In the genomic region with DNA sequence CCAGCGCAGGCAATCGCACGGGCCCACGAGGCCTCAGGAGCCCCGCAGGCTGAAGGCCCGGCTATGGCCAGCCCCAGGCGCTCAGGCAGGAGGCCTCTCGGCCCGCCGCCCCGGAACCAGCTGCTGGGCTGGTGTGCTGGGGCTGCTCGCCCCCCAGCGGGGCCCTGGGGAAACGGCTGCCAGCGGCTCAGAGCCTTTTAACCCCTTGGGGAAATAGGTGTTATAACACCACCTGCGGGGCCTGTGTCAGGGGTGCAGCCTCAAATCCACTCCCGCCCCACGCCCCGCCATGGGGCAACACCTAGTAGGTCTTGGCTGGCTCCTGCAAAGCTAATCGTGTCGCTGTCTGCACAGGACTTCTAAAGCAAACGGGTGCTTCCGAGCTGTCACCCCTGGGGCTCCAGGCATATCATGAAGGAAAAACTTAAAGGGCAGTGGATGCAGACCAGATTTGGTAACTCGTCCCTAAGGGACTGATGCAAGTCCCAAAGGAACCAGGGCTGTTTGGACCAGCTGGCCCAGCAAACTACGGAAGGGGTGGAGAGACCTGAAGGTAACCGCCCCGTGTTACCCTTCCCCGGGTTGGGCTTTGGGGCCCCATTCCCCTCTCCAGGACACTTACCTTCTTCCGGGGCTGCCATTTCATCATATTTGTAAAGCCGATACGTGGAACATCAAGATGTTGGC, we compare ENCODE assay signal across 8 cellular contexts.
A peak's percentile ranks its signal among the peaks of the same experiment; 100 is the strongest.
DNase-seq lines count a peak whose midpoint lies in the region; ATAC-seq and TF ChIP-seq lines count a peak whose summit lies in the region.

No MANE protein-coding gene starts in this region.

- CTCF ChIA-PET in OCI-LY7 (lab: Charles Lee; ENCODE audit: unreplicated experiment), result no interaction called here

- H3K4me1 Mint-ChIP-seq in activated T-helper 17 cell treated with anti-CD3 and anti-CD28 coated beads, Interleukin-2, amount 50 U/mL, for 72 hours, result no peaks in the 10 kb centered on the region

- H2AFZ ChIP-seq in OCI-LY7 (ENCODE audit: low read length) (no peak overlapping the region), fibroblast of lung (ENCODE audit: low read length) (peak overlapping the region; percentile 67)

- peak; percentile 63 for DNase-seq in OCI-LY7 (ENCODE audit: low spot score)
- DNase-seq in fibroblast of lung (ENCODE audit: low read depth in 2 of 2), result peak; percentile 75 to 80
- DNase-seq in stimulated activated CD8-positive, alpha-beta memory T cell treated with anti-CD3 and anti-CD28 coated beads, Interleukin-7, amount 100 ng/mL, for 1 hour (ENCODE audit: low read depth in 2 of 2), result peak; percentile 12 to 16

- no peaks in the 10 kb centered on the region for H3K27me3 ChIP-seq in fibroblast of lung (ENCODE audit: control insufficient read depth, insufficient read depth, low read length)
- H3K27me3 ChIP-seq in muscle layer of duodenum (ENCODE audit: low read depth, low read length), result no peaks in the 10 kb centered on the region

- H3K36me3 Mint-ChIP-seq in activated T-helper 17 cell treated with anti-CD3 and anti-CD28 coated beads, Interleukin-2, amount 50 U/mL, for 72 hours (ENCODE audit: low read depth), result no peaks in the 10 kb centered on the region

- peak overlapping the region; percentile 68 for H3K4me3 Mint-ChIP-seq in activated T-helper 17 cell treated with anti-CD3 and anti-CD28 coated beads, Interleukin-2, amount 50 U/mL, for 72 hours

- no peaks in the 10 kb centered on the region for H3K36me3 ChIP-seq in OCI-LY7 (ENCODE audit: insufficient read depth, low read length)
- no peaks in the 10 kb centered on the region for H3K36me3 ChIP-seq in fibroblast of lung (ENCODE audit: control insufficient read depth, insufficient read depth, low read length)
- no peaks in the 10 kb centered on the region for H3K36me3 ChIP-seq in muscle layer of duodenum (ENCODE audit: control insufficient read depth in 1 of 2, insufficient read depth in 2 of 2, low read length in 2 of 2)

- BruUV-seq in OCI-LY7 (replicated peaks; lab: Mats Ljungman, UMichigan), result no TSS peak

- H3K27me3 Mint-ChIP-seq in activated T-helper 17 cell treated with anti-CD3 and anti-CD28 coated beads, Interleukin-2, amount 50 U/mL, for 72 hours, result peaks cover 32% of the 10 kb centered on the region

- H3K9me3 ChIP-seq in OCI-LY7 (ENCODE audit: low read length) (no peaks in the 10 kb centered on the region), fibroblast of lung (ENCODE audit: control insufficient read depth, insufficient read depth, low read depth, low read length) (no peaks in the 10 kb centered on the region), muscle layer of duodenum (ENCODE audit: control insufficient read depth in 1 of 2, low read length in 2 of 2) (no peaks in the 10 kb centered on the region)

- no peaks in the 10 kb centered on the region for H3K4me1 ChIP-seq in OCI-LY7 (ENCODE audit: insufficient read depth, low read length, poor library complexity, severe bottlenecking)
- H3K4me1 ChIP-seq in fibroblast of lung (ENCODE audit: control insufficient read depth, extremely low read depth, insufficient read depth, low read length), result peaks cover 20% of the 10 kb centered on the region
- H3K4me1 ChIP-seq in muscle layer of duodenum (ENCODE audit: control insufficient read depth in 1 of 2, insufficient read depth in 2 of 2, low read length in 2 of 2), result peaks cover 3 to 16% of the 10 kb centered on the region in 2 donors

- H3K79me2 ChIP-seq in OCI-LY7 (ENCODE audit: insufficient read depth, low read depth, low read length) (no peaks in the 10 kb centered on the region), fibroblast of lung (ENCODE audit: control insufficient read depth, insufficient read depth, low read length) (no peaks in the 10 kb centered on the region)

- peak overlapping the region; percentile 37 for H3K4me2 ChIP-seq in OCI-LY7 (ENCODE audit: low read length)
- H3K4me2 ChIP-seq in fibroblast of lung (ENCODE audit: extremely low read depth, insufficient read depth, low read length), result peak overlapping the region; percentile 93

- intact Hi-C loops in OCI-LY7 (cut with micrococcal nuclease; ENCODE audit: unreplicated experiment), result loop anchor here (5.0 kb wide), 1 partner anchor 420 kb away; no protein-coding TSS in a partner anchor

- H4K20me1 ChIP-seq in OCI-LY7 (ENCODE audit: insufficient read depth, low read length) (no peaks in the 10 kb centered on the region; the same call in 1 of the 2 replicates), fibroblast of lung (ENCODE audit: control insufficient read depth, extremely low read depth, insufficient read depth, low read length) (peaks cover 1% of the 10 kb centered on the region)

- no peaks in the 10 kb centered on the region for H3K9me3 Mint-ChIP-seq in activated T-helper 17 cell treated with anti-CD3 and anti-CD28 coated beads, Interleukin-2, amount 50 U/mL, for 72 hours

- no peak overlapping the region for H3K4me3 ChIP-seq in OCI-LY7 (ENCODE audit: low read depth, low read length, poor library complexity, severe bottlenecking)
- peak overlapping the region; percentile 46 to 79 (median 66) for H3K4me3 ChIP-seq in fibroblast of lung (replicated peaks in 1 of 4; ENCODE audit: control extremely low read depth in 1 of 4, insufficient read depth in 1 of 4, low read depth in 3 of 4, low read length in 4 of 4)
- H3K4me3 ChIP-seq in muscle layer of duodenum (ENCODE audit: low read depth in 1 of 2, low read length in 2 of 2), result peak overlapping the region; percentile 80 to 81

- POLR2A ChIA-PET in OCI-LY7 (lab: Charles Lee), result interaction anchor here (0.6 kb wide), 1 partner anchor 12 kb away, joined by 3 read pairs; no protein-coding TSS in a partner anchor

- ATAC-seq in GM19043 (IDR thresholded peaks at IDR 0.05; ENCODE audit: low read depth, unreplicated experiment) (peak; percentile 53), HG03196 (IDR thresholded peaks at IDR 0.05; ENCODE audit: unreplicated experiment) (no peak), GM21381 (IDR thresholded peaks at IDR 0.05; ENCODE audit: unreplicated experiment) (no peak)
- ATAC-seq in activated T-helper 17 cell treated with anti-CD3 and anti-CD28 coated beads, Interleukin-2, amount 50 U/mL, for 72 hours (replicated peaks), result peak; percentile 90

- peak overlapping the region; percentile 53 for H3K9ac ChIP-seq in fibroblast of lung (ENCODE audit: insufficient read depth, low read length)

- TF ChIP-seq CTCF in OCI-LY7 (conservative IDR thresholded peaks at IDR 0.05; ENCODE audit: low read length) (peak; percentile 76), fibroblast of lung (conservative IDR thresholded peaks at IDR 0.05 in 1 of 2, IDR thresholded peaks at IDR 0.05 in 1 of 2; ENCODE audit: low read depth in 1 of 2, low read length in 2 of 2) (peak; percentile 71 to 74)

- H3K27ac Mint-ChIP-seq in activated T-helper 17 cell treated with anti-CD3 and anti-CD28 coated beads, Interleukin-2, amount 50 U/mL, for 72 hours, result no peak overlapping the region

- H3K27ac ChIP-seq in OCI-LY7 (ENCODE audit: low read depth, low read length, poor library complexity, severe bottlenecking), result no peak overlapping the region
- peak overlapping the region; percentile 66 for H3K27ac ChIP-seq in fibroblast of lung (ENCODE audit: insufficient read depth, low read length)
- peak overlapping the region; percentile 75 for H3K27ac ChIP-seq in muscle layer of duodenum (ENCODE audit: low read length)

- no peaks in the 10 kb centered on the region for H3K9me2 ChIP-seq in OCI-LY7 (ENCODE audit: insufficient read depth, low read length)

Comparison
In these comparisons a context has a peak if more than half of its experiments do, and no peak if none do; other contexts are left out.
1. ATAC-seq: peak in GM19043 (single experiment) and activated T-helper 17 cell treated with anti-CD3 and anti-CD28 coated beads, Interleukin-2, amount 50 U/mL, for 72 hours (single experiment); none in HG03196 (single experiment) and GM21381 (single experiment).
2. DNase-seq: peak in every context shown above with its lines; median percentile 78 in fibroblast of lung; 63 in OCI-LY7; 14 in stimulated activated CD8-positive, alpha-beta memory T cell treated with anti-CD3 and anti-CD28 coated beads, Interleukin-7, amount 100 ng/mL, for 1 hour.